ENCODE assay signal across 14 cellular contexts in genomic region chrX:41621236-41621651, GRCh38.
DNase-seq lines count a peak whose midpoint lies in the region; TF ChIP-seq lines count a peak whose summit lies in the region.
"Had no signal": no experiment of that assay in that cellular context is flagged by ENCODE, and none has a peak within 500 bp of the region (broad histone marks: within the 10 kb centered on the region; RNA-seq: fewer than 3 reads in every experiment).

No MANE protein-coding gene starts in this region.

- peaks cover 16% of the 10 kb centered on the region for H3K36me3 Mint-ChIP-seq in Calu3 (ENCODE audit: insufficient read depth, unreplicated experiment)

- peaks cover 17% of the 10 kb centered on the region for H3K36me3 ChIP-seq in mesodermal cell (ENCODE audit: control insufficient read depth, insufficient read depth, low read length)

- CTCF ChIA-PET in Calu3 (lab: Charles Lee), result no interaction called here

- no peak overlapping the region for H3K4me3 ChIP-seq in mesodermal cell (ENCODE audit: extremely low read depth, insufficient read depth, low read length, poor library complexity, severe bottlenecking)
- H3K4me3 ChIP-seq: body of pancreas had no signal

- H3K4me1 Mint-ChIP-seq in Calu3 (ENCODE audit: low read depth, unreplicated experiment), result peaks cover 23% of the 10 kb centered on the region

- no peaks in the 10 kb centered on the region for H3K9me3 Mint-ChIP-seq in Calu3 (ENCODE audit: low read depth, unreplicated experiment)

- H3K27ac Mint-ChIP-seq in Calu3 (ENCODE audit: unreplicated experiment), result peak overlapping the region; percentile 74

- H3K27me3 Mint-ChIP-seq in Calu3 (ENCODE audit: unreplicated experiment), result no peaks in the 10 kb centered on the region

- peak; percentile 62 for DNase-seq in Calu3
- peak; percentile 69 for DNase-seq in NCI-H460 (ENCODE audit: extremely low read depth, low read depth)
- DNase-seq in ecto neural progenitor cell (ENCODE audit: low spot score), result peak; percentile 50
- DNase-seq in GM13977 (ENCODE audit: low spot score), result no peak
- no peak for DNase-seq in RPMI8226
- DNase-seq in NCI-H774 (lab: John Stamatoyannopoulos, UW), result no peak
- no peak for DNase-seq in NCI-H69 (lab: John Stamatoyannopoulos, UW)
- DNase-seq: AML-193; GDM1; NCI-H2029; stimulated activated CD4-positive, alpha-beta T cell treated with anti-CD3 and anti-CD28 coated beads, Interleukin-15, amount 100 ng/mL, for 24 hours; T1000 had no signal

- intact Hi-C loops in Calu3 (cut with micrococcal nuclease; ENCODE audit: unreplicated experiment), result no loop called here

- H3K27ac ChIP-seq in mesodermal cell (ENCODE audit: low read depth, low read length, severe bottlenecking), result peak overlapping the region; percentile 67
- H3K27ac ChIP-seq: body of pancreas had no signal

- peak overlapping the region; percentile 41 for H3K4me3 Mint-ChIP-seq in Calu3 (ENCODE audit: low read depth, unreplicated experiment)

- H3K4me1 ChIP-seq in mesodermal cell (ENCODE audit: control insufficient read depth, insufficient read depth, low read length, poor library complexity, severe bottlenecking), result peaks cover 4% of the 10 kb centered on the region
- H3K4me1 ChIP-seq: body of pancreas had no signal

- WGBS in mesodermal cell (ENCODE audit: insufficient coverage in 2 of 2), 2 experiments, result 57% methylated on average over 1 of the region's 5 CpGs; no CpG with 5 or more reads in 1 of the 2 experiments

- TSS peak; percentile 68 for BruUV-seq in Calu3 (replicated peaks; lab: Mats Ljungman, UMichigan)

- TF ChIP-seq CTCF in Calu3 (IDR thresholded peaks at IDR 0.05; ENCODE audit: unreplicated experiment), result no peak
- TF ChIP-seq CTCF in GM13977 (IDR thresholded peaks at IDR 0.05; ENCODE audit: extremely low read depth, insufficient read depth, missing control alignments), result no peak

- no peaks in the 10 kb centered on the region for H3K9me3 ChIP-seq in mesodermal cell (ENCODE audit: control insufficient read depth, low read length)
- H3K9me3 ChIP-seq: body of pancreas had no signal

- in situ Hi-C loops in GM13977 (cut with MboI; ENCODE audit: low pct_unique_long_range_greater_than_20kb, low sequenced_read_pairs, unreplicated experiment), result no loop called here

Comparison
In these comparisons a context has a peak if more than half of its experiments do, and no peak if none do; other contexts are left out.
1. DNase-seq: peak in Calu3 (single experiment), NCI-H460 (single experiment) and ecto neural progenitor cell (single experiment); none in GM13977 (single experiment), RPMI8226 (single experiment), NCI-H774 (single experiment) and NCI-H69 (single experiment).